9 cellular contexts compared by ENCODE assay signal in the genomic region with DNA sequence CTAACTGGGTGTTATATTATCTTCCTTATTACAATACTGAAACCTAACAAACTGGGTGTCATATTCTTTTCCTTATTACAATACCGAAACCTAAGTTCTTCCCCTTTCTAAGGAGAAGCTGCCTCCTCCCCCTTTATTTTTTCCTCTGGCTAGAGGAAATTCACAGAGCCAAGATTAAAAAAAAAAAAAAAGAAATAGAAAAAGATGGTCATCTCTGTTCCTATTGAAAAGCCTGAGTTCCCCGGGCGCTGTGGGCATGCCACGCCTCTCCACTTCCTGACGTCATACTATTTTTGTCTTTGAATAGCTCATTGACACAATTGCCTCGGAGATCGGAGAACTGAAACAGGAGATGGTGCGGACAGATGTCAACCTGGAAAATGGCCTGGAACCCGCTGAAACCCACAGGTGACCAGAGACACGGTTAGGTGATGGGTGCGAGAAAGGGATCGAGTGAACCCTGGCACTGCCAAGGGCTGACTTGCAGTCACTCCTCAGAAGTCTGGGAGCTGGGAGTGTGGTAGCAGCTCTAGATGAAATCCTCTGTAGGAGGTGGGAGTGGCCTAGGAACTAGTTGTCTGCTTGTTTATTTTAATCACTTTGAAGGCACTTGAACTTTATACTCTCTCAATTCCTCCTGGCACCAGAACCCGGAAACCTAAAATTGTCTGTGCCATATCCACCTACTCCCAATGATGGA.
DNase-seq lines count a peak whose midpoint lies in the region; ATAC-seq, FAIRE-seq and TF ChIP-seq lines count a peak whose summit lies in the region.
"Had no signal": no experiment of that assay in that cellular context is flagged by ENCODE, and none has a peak within 500 bp of the region (broad histone marks: within the 10 kb centered on the region; RNA-seq: fewer than 3 reads in every experiment).

No MANE protein-coding gene starts in this region.

- no peak for DNase-seq in GM12891 (ENCODE audit: insufficient read length, low spot score)
- DNase-seq in NCI-H748 treated with DMSO at 0.1 percent for 48 hours (lab: John Stamatoyannopoulos, UW), result peak; percentile 90
- no peak for DNase-seq in epithelial cell of proximal tubule (ENCODE audit: low read depth)
- DNase-seq in pancreas, result peak in 2 of 6 donors; percentile 25 to 57
- no peak for DNase-seq in NAMALWA (ENCODE audit: low spot score)
- DNase-seq: activated naive CD8-positive, alpha-beta T cell treated with anti-CD3 and anti-CD28 coated beads, Interleukin-2, amount 10 ng/mL, durations not matched to agents 7 days and 5 days had no signal

- TF ChIP-seq POLR2A in GM12891 (IDR thresholded peaks at IDR 0.05; ENCODE audit: low read depth, low read length), result no peak

- no peaks in the 10 kb centered on the region for H3K36me3 ChIP-seq in pancreas

- no peak for FAIRE-seq in GM12891 (lab: Jason Lieb, UNC)
- FAIRE-seq in pancreas (lab: Jason Lieb, UNC), result no peak

- H3K27me3 ChIP-seq in pancreas, result no peaks in the 10 kb centered on the region

- WGBS in pancreas, 2 donors, result 54 to 64% methylated on average over 13 of the region's 13 CpGs

- TF ChIP-seq CTCF in epithelial cell of proximal tubule (conservative IDR thresholded peaks at IDR 0.05; ENCODE audit: low read depth, low read length), result no peak
- no peak for TF ChIP-seq CTCF in pancreas (IDR thresholded peaks at IDR 0.05)

- H3K4me3 ChIP-seq in epithelial cell of proximal tubule (ENCODE audit: low read depth, low read length), result peak overlapping the region; percentile 26
- peak overlapping the region in 1 of 4 donors; percentile 18 for H3K4me3 ChIP-seq in pancreas

- H3K4me1 ChIP-seq in pancreas, result peaks cover 7 to 11% (median 8%) of the 10 kb centered on the region in 3 donors

- intact Hi-C loops in pancreas (cut with DNase I), result no loop called here

- peak; percentile 75 to 83 (median 79) for ATAC-seq in pancreas
- ATAC-seq in HG03280 (IDR thresholded peaks at IDR 0.05; ENCODE audit: unreplicated experiment), result no peak
- ATAC-seq in HG03439 (IDR thresholded peaks at IDR 0.05; ENCODE audit: unreplicated experiment), result no peak
- ATAC-seq in HG03354 (IDR thresholded peaks at IDR 0.05; ENCODE audit: poor library complexity, severe bottlenecking, unreplicated experiment), result no peak

- no peaks in the 10 kb centered on the region for H3K9me3 ChIP-seq in pancreas

- peak overlapping the region in 2 of 4 donors; percentile 7 to 39 for H3K27ac ChIP-seq in pancreas

TF ChIP-seq in GM12891, 5 proteins besides CTCF, POLR2A, EP300 and RAD21:
- TF ChIP-seq POLR2AphosphoS5 (IDR thresholded peaks at IDR 0.05; ENCODE audit: low read depth, low read length) (no peak), PAX5 (IDR thresholded peaks at IDR 0.05; ENCODE audit: insufficient read depth, low read length, severe bottlenecking) (no peak), POU2F2 (IDR thresholded peaks at IDR 0.05; ENCODE audit: low read depth, low read length) (peak; percentile 36; the same call in 1 of the 2 replicates), SPI1 (IDR thresholded peaks at IDR 0.05; ENCODE audit: low read depth, low read length) (peak; percentile 39; the same call in 1 of the 2 replicates), TAF1 (IDR thresholded peaks at IDR 0.05; ENCODE audit: low read depth, low read length) (peak; percentile 46)

Comparison
In these comparisons a context has a peak if more than half of its experiments do, and no peak if none do; other contexts are left out.
1. ATAC-seq: peak in pancreas (4 of 4); none in HG03280 (single experiment), HG03439 (single experiment) and HG03354 (single experiment).